8 cellular contexts compared by ENCODE assay signal in genomic region chr4:89657931-89658700, GRCh38.
DNase-seq lines count a peak whose midpoint lies in the region; ATAC-seq and TF ChIP-seq lines count a peak whose summit lies in the region.

No MANE protein-coding gene starts in this region.

- peak; percentile 36 for DNase-seq in A172 (ENCODE audit: low spot score)
- peak; percentile 45 for DNase-seq in NCI-H748 (lab: John Stamatoyannopoulos, UW; ENCODE audit: unreplicated experiment)
- peak; percentile 27 for DNase-seq in fibroblast of the conjunctiva (ENCODE audit: low read depth)
- DNase-seq in vagina (ENCODE audit: extremely low spot score in 2 of 2): no peak
- no peak for DNase-seq in effector CD4-positive, alpha-beta T cell

- TF ChIP-seq CTCF in GM12873 (IDR thresholded peaks at IDR 0.05; ENCODE audit: insufficient read depth, low read depth, low read length, missing control alignments): peak; percentile 51
- peak; percentile 14 to 31 (median 30) for TF ChIP-seq CTCF in vagina (IDR thresholded peaks at IDR 0.05)

- no peaks in the 10 kb centered on the region for H3K36me3 ChIP-seq in vagina

- intact Hi-C loops in vagina (cut with DNase I): no loop called here

- TF ChIP-seq POLR2A in vagina (IDR thresholded peaks at IDR 0.05): no peak

- no peaks in the 10 kb centered on the region for H3K9me3 ChIP-seq in vagina

- H3K27me3 ChIP-seq in vagina: no peaks in the 10 kb centered on the region

- H3K4me3 ChIP-seq in vagina: no peak overlapping the region

- no peak overlapping the region for H3K27ac ChIP-seq in vagina

- H3K4me1 ChIP-seq in vagina: no peaks in the 10 kb centered on the region

- ATAC-seq in HG02763 (IDR thresholded peaks at IDR 0.05; ENCODE audit: unreplicated experiment): peak; percentile 70
- ATAC-seq in activated CD4-positive, CD25-positive, alpha-beta regulatory T cell treated with anti-CD3 and anti-CD28 coated beads, Interleukin-2, amount 50 U/mL, for 24 hours: no peak

Comparison
In these comparisons a context has a peak if more than half of its experiments do, and no peak if none do; other contexts are left out.
1. DNase-seq: peak in A172 (single experiment), NCI-H748 (single experiment) and fibroblast of the conjunctiva (single experiment); none in vagina (0 of 2) and effector CD4-positive, alpha-beta T cell (single experiment).